1 cellular context compared by ENCODE assay signal in genomic region chr1:28950449-28950848, GRCh38.
TF ChIP-seq lines count a peak whose summit lies in the region.

No MANE protein-coding gene starts in this region.

TF ChIP-seq in K562, 482 proteins besides CTCF, POLR2A, EP300 and RAD21:
- TF ChIP-seq ZNF253 (CRISPR knock-in tag; conservative IDR thresholded peaks at IDR 0.05) = no peak
- TF ChIP-seq PTBP1 (IDR thresholded peaks at IDR 0.05; ENCODE audit: low read depth, low read length) = no peak
- no peak for TF ChIP-seq KLF1 (tag; IDR thresholded peaks at IDR 0.05)
- no peak for TF ChIP-seq PBX2 (CRISPR knock-in tag; IDR thresholded peaks at IDR 0.05; ENCODE audit: low read depth)
- no peak for TF ChIP-seq PBX2 (tag; conservative IDR thresholded peaks at IDR 0.05; ENCODE audit: low read depth)
- TF ChIP-seq TEAD2 (tag; IDR thresholded peaks at IDR 0.05) = no peak
- TF ChIP-seq ZKSCAN1 (IDR thresholded peaks at IDR 0.05; ENCODE audit: low read depth, low read length) = no peak
- TF ChIP-seq THRA (IDR thresholded peaks at IDR 0.05) = no peak
- TF ChIP-seq BCL6 (CRISPR knock-in tag; IDR thresholded peaks at IDR 0.05) = no peak
- TF ChIP-seq CAMTA2 (CRISPR knock-in tag; conservative IDR thresholded peaks at IDR 0.05) = no peak
- TF ChIP-seq HDAC6 (IDR thresholded peaks at IDR 0.05; ENCODE audit: low read depth, low read length) = no peak
- TF ChIP-seq NELFE (IDR thresholded peaks at IDR 0.05; ENCODE audit: insufficient read depth, insufficient read length) = no peak
- TF ChIP-seq NCOA2 (IDR thresholded peaks at IDR 0.05; ENCODE audit: partially characterized antibody in 2 of 2) = no peak
- TF ChIP-seq SAFB2 (IDR thresholded peaks at IDR 0.05; ENCODE audit: borderline replicate concordance, low read depth, low read length, severe bottlenecking) = no peak
- TF ChIP-seq ZNF408 (CRISPR knock-in tag; IDR thresholded peaks at IDR 0.05; ENCODE audit: low read depth) = no peak
- no peak for TF ChIP-seq ZNF224 (CRISPR knock-in tag; IDR thresholded peaks at IDR 0.05)
- TF ChIP-seq HMGXB4 (CRISPR knock-in tag; IDR thresholded peaks at IDR 0.05) = no peak
- no peak for TF ChIP-seq PHF21A (IDR thresholded peaks at IDR 0.05; ENCODE audit: borderline replicate concordance, low read depth)
- no peak for TF ChIP-seq SRF (CRISPR knock-in tag; IDR thresholded peaks at IDR 0.05)
- TF ChIP-seq TGIF2 (CRISPR knock-in tag; IDR thresholded peaks at IDR 0.05) = no peak
- no peak for TF ChIP-seq KDM4B (IDR thresholded peaks at IDR 0.05; ENCODE audit: borderline replicate concordance in 2 of 2, low read depth in 1 of 2)
TF ChIP-seq in K562: peak in this region for 0.
